8 cellular contexts compared by ENCODE assay signal in the genomic region with DNA sequence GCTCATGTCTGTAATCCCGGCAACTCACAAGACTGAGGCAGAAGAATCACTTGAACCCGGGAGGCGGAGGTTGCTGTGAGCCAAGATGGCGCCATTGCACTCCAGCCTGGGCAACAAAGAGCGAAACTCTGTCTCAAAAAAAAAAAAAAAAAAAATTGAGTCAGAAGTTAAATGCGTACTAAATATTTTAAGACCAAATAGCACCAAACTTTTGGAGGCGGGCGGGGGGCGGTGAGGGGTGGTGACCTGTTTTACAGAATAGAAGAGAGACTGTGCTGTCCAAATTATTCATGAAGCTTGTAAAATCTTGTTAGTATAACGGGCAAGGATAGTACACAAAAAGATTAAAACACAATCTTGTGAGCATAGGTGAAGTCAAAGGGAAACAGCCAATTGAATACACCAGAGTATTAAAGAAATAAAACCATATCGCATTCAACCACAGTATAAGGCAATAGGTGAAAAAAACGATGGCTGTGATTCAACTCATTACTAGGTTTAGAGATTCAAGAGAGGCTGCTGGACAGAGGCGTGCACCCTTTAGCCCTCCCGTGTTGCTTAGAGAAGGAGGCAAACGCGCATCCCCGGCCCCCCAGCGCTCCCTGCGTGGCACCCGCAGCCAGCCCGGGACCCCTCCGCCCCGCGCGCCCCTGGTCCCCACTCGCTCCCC. TPM values are rescaled to one million over a fixed set of nuclear protein-coding genes. Genes with fewer than 3 reads are reported as not detected.
A peak's percentile ranks its signal among the peaks of the same experiment; 100 is the strongest.
DNase-seq lines count a peak whose midpoint lies in the region; ATAC-seq and TF ChIP-seq lines count a peak whose summit lies in the region.

No MANE protein-coding gene starts in this region.

- DNase-seq in activated naive CD4-positive, alpha-beta T cell treated with Interleukin-2 at 50 U/mL for 16 hours, result peak; percentile 3
- no peak for DNase-seq in activated naive CD4-positive, alpha-beta T cell (lab: John Stamatoyannopoulos, UW)
- DNase-seq in OCI-M1 (lab: John Stamatoyannopoulos, UW) (peak; percentile 71), mesothelial cell of epicardium (ENCODE audit: low spot score in 2 of 2, unreplicated experiment in 2 of 2) (no peak), vagina (ENCODE audit: extremely low spot score in 2 of 2) (no peak)

- no peaks in the 10 kb centered on the region for H3K27me3 ChIP-seq in vagina

- H3K4me1 ChIP-seq in vagina, result peaks cover 6% of the 10 kb centered on the region

- peak overlapping the region; percentile 93 for H3K27ac Mint-ChIP-seq in dendritic cell treated with granulocyte-macrophage colony-stimulating factor and Interleukin-4, amounts not matched to agents 40 ng/mL and 50 ng/mL, for 4 days
- H3K27ac Mint-ChIP-seq in mesothelial cell of epicardium, result peak overlapping the region; percentile 100

- H3K9me3 ChIP-seq in vagina, result peaks cover 49% of the 10 kb centered on the region

- peaks cover 2% of the 10 kb centered on the region for H3K27me3 Mint-ChIP-seq in dendritic cell treated with granulocyte-macrophage colony-stimulating factor and Interleukin-4, amounts not matched to agents 40 ng/mL and 50 ng/mL, for 4 days
- no peaks in the 10 kb centered on the region for H3K27me3 Mint-ChIP-seq in mesothelial cell of epicardium (ENCODE audit: low read depth)

- ATAC-seq in HG02798 (IDR thresholded peaks at IDR 0.05; ENCODE audit: poor library complexity, unreplicated experiment) (no peak), GM21381 (IDR thresholded peaks at IDR 0.05; ENCODE audit: unreplicated experiment) (no peak)

- no peak for TF ChIP-seq POLR2A in vagina (IDR thresholded peaks at IDR 0.05)

- peaks cover 17% of the 10 kb centered on the region for H3K4me1 Mint-ChIP-seq in dendritic cell treated with granulocyte-macrophage colony-stimulating factor and Interleukin-4, amounts not matched to agents 40 ng/mL and 50 ng/mL, for 4 days (ENCODE audit: low read depth)
- H3K4me1 Mint-ChIP-seq in mesothelial cell of epicardium, result peaks cover 14% of the 10 kb centered on the region

- intact Hi-C loops in dendritic cell treated with granulocyte-macrophage colony-stimulating factor and Interleukin-4, amounts not matched to agents 40 ng/mL and 50 ng/mL, for 4 days (cut with micrococcal nuclease), result loop anchor here (1.0 kb wide), 3 partner anchors 49 to 92 kb away; partner anchors contain the start of genes ZNF140, ZNF268 and ZNF84
- intact Hi-C loops in vagina (cut with DNase I), result loop anchor here (2.0 to 5.0 kb wide), 2 partner anchors 47 to 53 kb away; partner anchors contain the start of gene ZNF140

- H3K4me3 ChIP-seq in vagina, result peak overlapping the region; percentile 92 to 99

- peaks cover 0 to 65% of the 10 kb centered on the region in 2 donors for H3K36me3 ChIP-seq in vagina

- H3K9me3 Mint-ChIP-seq in dendritic cell treated with granulocyte-macrophage colony-stimulating factor and Interleukin-4, amounts not matched to agents 40 ng/mL and 50 ng/mL, for 4 days, result peaks cover 71% of the 10 kb centered on the region
- peaks cover 51% of the 10 kb centered on the region for H3K9me3 Mint-ChIP-seq in mesothelial cell of epicardium

- peak overlapping the region; percentile 94 for H3K27ac ChIP-seq in vagina

- peak overlapping the region; percentile 92 for H3K4me3 Mint-ChIP-seq in dendritic cell treated with granulocyte-macrophage colony-stimulating factor and Interleukin-4, amounts not matched to agents 40 ng/mL and 50 ng/mL, for 4 days
- peak overlapping the region; percentile 96 for H3K4me3 Mint-ChIP-seq in mesothelial cell of epicardium

- TF ChIP-seq CTCF in mesothelial cell of epicardium (IDR thresholded peaks at IDR 0.05; ENCODE audit: unreplicated experiment) (no peak), vagina (IDR thresholded peaks at IDR 0.05) (no peak)

- H3K36me3 Mint-ChIP-seq in dendritic cell treated with granulocyte-macrophage colony-stimulating factor and Interleukin-4, amounts not matched to agents 40 ng/mL and 50 ng/mL, for 4 days (ENCODE audit: low read depth), result peaks cover 74% of the 10 kb centered on the region
- peaks cover 69% of the 10 kb centered on the region for H3K36me3 Mint-ChIP-seq in mesothelial cell of epicardium

RNA-seq across cellular contexts. Expression of gene ZNF891, which starts 0.6 kb away (rescaled TPM):
- 5.6 to 6.2 TPM (median 5.8 TPM) in 3 replicates for total RNA-seq in mesothelial cell of epicardium
- total RNA-seq in vagina, result 3.4 TPM

RNA-seq across cellular contexts. Expression of gene ZNF10, which starts 0.9 kb away (rescaled TPM):
- total RNA-seq in mesothelial cell of epicardium (26.0 to 30.6 TPM (median 27.6 TPM) in 3 replicates), vagina (10.8 TPM)

RNA-seq across cellular contexts. Expression of gene ZNF140, which starts 48.8 kb away (rescaled TPM):
- total RNA-seq in mesothelial cell of epicardium, result 26.5 to 29.2 TPM (median 29.1 TPM) in 3 replicates
- 9.3 TPM for total RNA-seq in vagina

RNA-seq across cellular contexts. Expression of gene ZNF268, which starts 51.8 kb away (rescaled TPM):
- 30.3 to 34.9 TPM (median 33.7 TPM) in 3 replicates for total RNA-seq in mesothelial cell of epicardium
- 9.1 TPM for total RNA-seq in vagina

Comparison
In these comparisons a context has a peak if more than half of its experiments do, and no peak if none do; other contexts are left out.
1. DNase-seq: peak in activated naive CD4-positive, alpha-beta T cell treated with Interleukin-2 at 50 U/mL for 16 hours (single experiment) and OCI-M1 (single experiment); none in activated naive CD4-positive, alpha-beta T cell (0 of 4), mesothelial cell of epicardium (0 of 2) and vagina (0 of 2).